Comparison of ENCODE assay signal across 11 cellular contexts in genomic region chr9:31323726-31324444, GRCh38.
DNase-seq lines count a peak whose midpoint lies in the region; ATAC-seq, FAIRE-seq and TF ChIP-seq lines count a peak whose summit lies in the region.
"Had no signal": no experiment of that assay in that cellular context is flagged by ENCODE, and none has a peak within 500 bp of the region (broad histone marks: within the 10 kb centered on the region; RNA-seq: fewer than 3 reads in every experiment).

No MANE protein-coding gene starts in this region.

- H3K36me3 Mint-ChIP-seq in CD4-positive, CD25-positive, alpha-beta regulatory T cell = peaks cover 14% of the 10 kb centered on the region

- H3K4me3 Mint-ChIP-seq in CD4-positive, CD25-positive, alpha-beta regulatory T cell = peak overlapping the region; percentile 4 to 42 (median 30)

- H3K4me3 ChIP-seq in CD4-positive, CD25-positive, alpha-beta regulatory T cell (ENCODE audit: low read depth, low read length) = peak overlapping the region; percentile 73
- H3K4me3 ChIP-seq in effector memory CD4-positive, alpha-beta T cell (ENCODE audit: insufficient read depth, low read depth, low read length, poor library complexity, severe bottlenecking) = peak overlapping the region; percentile 16
- no peak overlapping the region for H3K4me3 ChIP-seq in gastrocnemius medialis
- H3K4me3 ChIP-seq: cardiac muscle cell had no signal

- in situ Hi-C loops in gastrocnemius medialis (cut with MboI; ENCODE audit: low sequenced_read_pairs in 4 of 4) = no loop called here

- H3K36me3 ChIP-seq in CD4-positive, CD25-positive, alpha-beta regulatory T cell (ENCODE audit: control insufficient read depth, insufficient read depth, low read length) = no peaks in the 10 kb centered on the region
- H3K36me3 ChIP-seq in effector memory CD4-positive, alpha-beta T cell (ENCODE audit: control insufficient read depth, insufficient read depth, low read length) = no peaks in the 10 kb centered on the region
- no peaks in the 10 kb centered on the region for H3K36me3 ChIP-seq in gastrocnemius medialis
- H3K36me3 ChIP-seq: cardiac muscle cell had no signal

- H3K27me3 ChIP-seq in CD4-positive, CD25-positive, alpha-beta regulatory T cell (ENCODE audit: control insufficient read depth, insufficient read depth, low read length) = no peaks in the 10 kb centered on the region
- no peaks in the 10 kb centered on the region for H3K27me3 ChIP-seq in effector memory CD4-positive, alpha-beta T cell (replicated peaks; ENCODE audit: control insufficient read depth, insufficient read depth, low read length, poor library complexity, severe bottlenecking)
- H3K27me3 ChIP-seq in gastrocnemius medialis = no peaks in the 10 kb centered on the region
- H3K27me3 ChIP-seq: cardiac muscle cell had no signal

- peaks cover 16 to 59% (median 23%) of the 10 kb centered on the region in 4 donors for H3K4me1 Mint-ChIP-seq in CD4-positive, CD25-positive, alpha-beta regulatory T cell

- H3K27ac ChIP-seq in CD4-positive, CD25-positive, alpha-beta regulatory T cell (ENCODE audit: insufficient read depth, low read length, poor library complexity, severe bottlenecking) = peak overlapping the region; percentile 71
- H3K27ac ChIP-seq in effector memory CD4-positive, alpha-beta T cell (ENCODE audit: insufficient read depth, low read length, poor library complexity, severe bottlenecking) = peak overlapping the region; percentile 19
- no peak overlapping the region for H3K27ac ChIP-seq in gastrocnemius medialis
- H3K27ac ChIP-seq: cardiac muscle cell had no signal

- FAIRE-seq in GM19239 (lab: Jason Lieb, UNC) = peak; percentile 56

- no peaks in the 10 kb centered on the region for H3K9me3 ChIP-seq in CD4-positive, CD25-positive, alpha-beta regulatory T cell (ENCODE audit: control insufficient read depth in 2 of 2, low read length in 2 of 2)
- no peaks in the 10 kb centered on the region for H3K9me3 ChIP-seq in effector memory CD4-positive, alpha-beta T cell (ENCODE audit: control insufficient read depth, low read length)
- no peaks in the 10 kb centered on the region for H3K9me3 ChIP-seq in gastrocnemius medialis

- ATAC-seq in CD4-positive, CD25-positive, alpha-beta regulatory T cell (ENCODE audit: low read depth in 2 of 2) = peak; percentile 73 to 81
- ATAC-seq in HG03039 (IDR thresholded peaks at IDR 0.05; ENCODE audit: unreplicated experiment) = no peak
- no peak for ATAC-seq in GM19452 (IDR thresholded peaks at IDR 0.05; ENCODE audit: unreplicated experiment)
- ATAC-seq in gastrocnemius medialis = no peak

- H3K27ac Mint-ChIP-seq in CD4-positive, CD25-positive, alpha-beta regulatory T cell = peak overlapping the region; percentile 55 to 99 (median 86)

- H3K27me3 Mint-ChIP-seq in CD4-positive, CD25-positive, alpha-beta regulatory T cell = peaks cover 4% of the 10 kb centered on the region

- DNase-seq in CD4-positive, CD25-positive, alpha-beta regulatory T cell = peak in 2 of 3 donors; percentile 22 to 50
- no peak for DNase-seq in GM19239 (ENCODE audit: insufficient read length, low spot score)
- peak; percentile 51 for DNase-seq in NCI-H146 treated with DMSO at 0.1 percent for 48 hours (lab: John Stamatoyannopoulos, UW; ENCODE audit: unreplicated experiment)
- DNase-seq in effector memory CD4-positive, alpha-beta T cell = no peak
- no peak for DNase-seq in COR-L47 (lab: John Stamatoyannopoulos, UW)
- no peak for DNase-seq in gastrocnemius medialis
- DNase-seq: NCI-H1105, trophoblast cell had no signal

- intact Hi-C loops in gastrocnemius medialis (cut with DNase I; ENCODE audit: low total_unique reads) = loop anchor here (5.0 kb wide), 1 partner anchor 502 kb away; no protein-coding TSS in a partner anchor

- peaks cover 23% of the 10 kb centered on the region for H3K4me1 ChIP-seq in CD4-positive, CD25-positive, alpha-beta regulatory T cell (ENCODE audit: control insufficient read depth, insufficient read depth, low read length, poor library complexity, severe bottlenecking)
- H3K4me1 ChIP-seq in effector memory CD4-positive, alpha-beta T cell (ENCODE audit: control insufficient read depth, insufficient read depth, low read length, poor library complexity, severe bottlenecking) = peaks cover 13% of the 10 kb centered on the region
- H3K4me1 ChIP-seq in gastrocnemius medialis = no peaks in the 10 kb centered on the region

- no peak for TF ChIP-seq POLR2A in gastrocnemius medialis (IDR thresholded peaks at IDR 0.05)

- peaks cover 0 to 5% (median 0%) of the 10 kb centered on the region in 7 donors for H3K9me3 Mint-ChIP-seq in CD4-positive, CD25-positive, alpha-beta regulatory T cell

- no peak for TF ChIP-seq CTCF in gastrocnemius medialis (IDR thresholded peaks at IDR 0.05 in 4 of 5, conservative IDR thresholded peaks at IDR 0.05 in 1 of 5)

Comparison
In these comparisons a context has a peak if more than half of its experiments do, and no peak if none do; other contexts are left out.
1. ATAC-seq: peak in CD4-positive, CD25-positive, alpha-beta regulatory T cell (2 of 2); none in HG03039 (single experiment), GM19452 (single experiment) and gastrocnemius medialis (0 of 2).
2. DNase-seq: peak in CD4-positive, CD25-positive, alpha-beta regulatory T cell (2 of 3) and NCI-H146 treated with DMSO at 0.1 percent for 48 hours (single experiment); none in GM19239 (single experiment), effector memory CD4-positive, alpha-beta T cell (0 of 3), COR-L47 (single experiment) and gastrocnemius medialis (0 of 2).
3. H3K27ac ChIP-seq: peak in CD4-positive, CD25-positive, alpha-beta regulatory T cell (single experiment) and effector memory CD4-positive, alpha-beta T cell (single experiment); none in gastrocnemius medialis (0 of 4).
4. H3K4me3 ChIP-seq: peak in CD4-positive, CD25-positive, alpha-beta regulatory T cell (single experiment) and effector memory CD4-positive, alpha-beta T cell (single experiment); none in gastrocnemius medialis (0 of 4).